ENCODE assay signal across 14 cellular contexts in genomic region chr2:3614743-3615142, GRCh38. TPM values are rescaled to one million over a fixed set of nuclear protein-coding genes. Genes with fewer than 3 reads are reported as not detected.
DNase-seq lines count a peak whose midpoint lies in the region; ATAC-seq, FAIRE-seq and TF ChIP-seq lines count a peak whose summit lies in the region.
"Not testable (repeated sequence)": the region's sequence is repeated elsewhere in the genome, so short reads cannot be mapped to it uniquely, and the experiment has no call there.
"Had no signal": no experiment of that assay in that cellular context is flagged by ENCODE, and none has a peak within 500 bp of the region (broad histone marks: within the 10 kb centered on the region; RNA-seq: fewer than 3 reads in every experiment).

No MANE protein-coding gene starts in this region.

- not testable (repeated sequence) for H2AFZ ChIP-seq in endothelial cell of umbilical vein (ENCODE audit: low read depth, low read length); HepG2 (ENCODE audit: low read length)

- not testable (repeated sequence) for TF ChIP-seq CTCF in endothelial cell of umbilical vein (IDR thresholded peaks at IDR 0.05; ENCODE audit: extremely low read depth in 1 of 2, insufficient read depth in 1 of 2, low read depth in 1 of 2, low read length in 2 of 2); HepG2 (CRISPR knock-in tag; IDR thresholded peaks at IDR 0.05)

- TF ChIP-seq POLR2A in endothelial cell of umbilical vein (IDR thresholded peaks at IDR 0.05; ENCODE audit: low read depth, low read length); HepG2 (IDR thresholded peaks at IDR 0.05; ENCODE audit: insufficient read depth in 1 of 2, low read depth in 2 of 2, low read length in 2 of 2): not testable (repeated sequence)

- H4K20me1 ChIP-seq in endothelial cell of umbilical vein (replicated peaks; ENCODE audit: control insufficient read depth, extremely low read depth, insufficient read depth, low read length); HepG2 (ENCODE audit: insufficient read depth, low read length): not testable (repeated sequence)

- not testable (repeated sequence) for H3K9ac ChIP-seq in endothelial cell of umbilical vein (replicated peaks; ENCODE audit: extremely low read depth, insufficient read depth, low read length); HepG2 (ENCODE audit: insufficient read depth, low read depth, low read length)

- not testable (repeated sequence) for H3K36me3 ChIP-seq in endothelial cell of umbilical vein (ENCODE audit: control insufficient read depth in 2 of 2, extremely low read depth in 1 of 2, insufficient read depth in 2 of 2, low read length in 2 of 2); HepG2 (replicated peaks in 1 of 2; ENCODE audit: control insufficient read depth in 1 of 2, insufficient read depth in 2 of 2, low read length in 2 of 2)

- not testable (repeated sequence) for H3K27me3 ChIP-seq in endothelial cell of umbilical vein (ENCODE audit: control insufficient read depth in 2 of 2, insufficient read depth in 2 of 2, low read length in 2 of 2); HepG2 (ENCODE audit: control insufficient read depth in 1 of 2, insufficient read depth in 2 of 2, low read length in 2 of 2)

- H3K27ac ChIP-seq in endothelial cell of umbilical vein (ENCODE audit: insufficient read depth, low read depth, low read length); HepG2 (ENCODE audit: extremely low read length, insufficient read depth, low read length): not testable (repeated sequence)

- not testable (repeated sequence) for BruUV-seq in endothelial cell of umbilical vein (replicated peaks; lab: Mats Ljungman, UMichigan); HepG2 (replicated peaks; lab: Mats Ljungman, UMichigan)

- intact Hi-C loops in endothelial cell of umbilical vein (cut with micrococcal nuclease); HepG2 (cut with micrococcal nuclease; ENCODE audit: unreplicated experiment): not testable (repeated sequence)

- FAIRE-seq in A204.1 (lab: Jason Lieb, UNC) (peak; percentile 30), G401.6 (lab: Jason Lieb, UNC) (peak; percentile 63), TTC549 (lab: Jason Lieb, UNC) (peak; percentile 40), colon (lab: Jason Lieb, UNC) (peak; percentile 75), endothelial cell of umbilical vein (lab: Jason Lieb, UNC) (peak; percentile 63), HepG2 (lab: Jason Lieb, UNC) (peak; percentile 8)

- in situ Hi-C loops in HepG2 (cut with HindIII; ENCODE audit: extremely low pct_ligation_motif_present, low pct_unique_long_range_greater_than_20kb) = not testable (repeated sequence)

- not testable (repeated sequence) for H3K4me2 ChIP-seq in endothelial cell of umbilical vein (ENCODE audit: insufficient read depth, low read length); HepG2 (ENCODE audit: low read depth, low read length)

- H3K9me1 ChIP-seq in endothelial cell of umbilical vein (replicated peaks; ENCODE audit: control insufficient read depth, extremely low read depth, insufficient read depth, low read length) = not testable (repeated sequence)

- H3K4me1 ChIP-seq in endothelial cell of umbilical vein (ENCODE audit: control insufficient read depth, extremely low read depth, insufficient read depth, low read length); HepG2 (ENCODE audit: insufficient read depth, low read length): not testable (repeated sequence)

- dilution Hi-C loops in endothelial cell of umbilical vein (cut with MboI; ENCODE audit: extremely low pct_ligation_motif_present, low sequenced_read_pairs) = not testable (repeated sequence)

- not testable (repeated sequence) for H3K4me3 ChIP-seq in endothelial cell of umbilical vein (replicated peaks in 1 of 3; ENCODE audit: insufficient read depth in 1 of 3, low read depth in 1 of 3, low read length in 3 of 3); HepG2 (replicated peaks in 1 of 3; ENCODE audit: insufficient read depth in 1 of 3, low read depth in 2 of 3, low read length in 3 of 3)

- not testable (repeated sequence) for TF ChIP-seq EP300 in HepG2 (IDR thresholded peaks at IDR 0.05; ENCODE audit: low read depth in 2 of 2, low read length in 2 of 2); HepG2 (CRISPR knock-in tag; IDR thresholded peaks at IDR 0.05; ENCODE audit: borderline replicate concordance)

- not testable (repeated sequence) for DNase-seq in endothelial cell of umbilical vein (ENCODE audit: low read depth, low spot score); HepG2 (ENCODE audit: low spot score)

- not testable (repeated sequence) for TF ChIP-seq RAD21 in HepG2 (CRISPR knock-in tag; IDR thresholded peaks at IDR 0.05)

- WGBS in HepG2 (ENCODE audit: low lambda C conversion rate) = 29% methylated on average over 2 of the region's 2 CpGs

- POLR2A ChIA-PET in endothelial cell of umbilical vein (lab: Charles Lee); HepG2 (lab: Yijun Ruan, JAX): not testable (repeated sequence)

- H3K9me3 ChIP-seq in endothelial cell of umbilical vein (replicated peaks; ENCODE audit: control insufficient read depth, insufficient read depth, low read length); HepG2 (ENCODE audit: low read length): not testable (repeated sequence)

- not testable (repeated sequence) for H3K79me2 ChIP-seq in endothelial cell of umbilical vein (ENCODE audit: control insufficient read depth, insufficient read depth, low read length); HepG2 (ENCODE audit: insufficient read depth, low read length)

- CTCF ChIA-PET in endothelial cell of umbilical vein (lab: Charles Lee); HepG2 (lab: Yijun Ruan, JAX; ENCODE audit: low intra/inter-chr PET ratio, low total read pairs): not testable (repeated sequence)

- not testable (repeated sequence) for ATAC-seq in HepG2

RNA-seq across cellular contexts. Expression of gene COLEC11, which starts 19.8 kb away (rescaled TPM):
- not detected in 2 replicates for total RNA-seq in endothelial cell of umbilical vein
- 0.15 and 0.19 TPM in 2 replicates for polyA plus RNA-seq in endothelial cell of umbilical vein
- 0.15 and 0.17 TPM in 2 replicates for polyA plus RNA-seq in endothelial cell of umbilical vein (2011; cell fraction: cytosol; rRNA removed)
- polyA plus RNA-seq in endothelial cell of umbilical vein (2011; cell fraction: nucleus; rRNA removed) = not detected in 2 replicates
- not detected in 2 replicates for polyA plus RNA-seq in endothelial cell of umbilical vein (2012)
- polyA minus RNA-seq in endothelial cell of umbilical vein = not detected in 2 replicates
- not detected for polyA minus RNA-seq in endothelial cell of umbilical vein (2011; cell fraction: cytosol; rRNA and poly(A)+ RNA removed)
- not detected in 2 replicates for polyA minus RNA-seq in endothelial cell of umbilical vein (2011; cell fraction: nucleus; rRNA and poly(A)+ RNA removed)
- 2.5 and 3.0 TPM in 2 replicates for total RNA-seq in HepG2 (2016; rRNA removed; fragmentation: Illumina TruSeq; extraction: Trizol)
- 1.2 and 1.9 TPM in 2 replicates for total RNA-seq in HepG2 (2016; cell fraction: cytosol; rRNA removed; fragmentation: Illumina TruSeq; extraction: Trizol; ENCODE audit: low read depth)
- 2.5 and 3.0 TPM in 2 replicates for total RNA-seq in HepG2 (2016; cell fraction: insoluble cytoplasmic fraction; rRNA removed; fragmentation: Illumina TruSeq; extraction: Trizol)
- total RNA-seq in HepG2 (2016; cell fraction: membrane; rRNA removed; fragmentation: Illumina TruSeq; extraction: Trizol) = 2.2 and 2.3 TPM in 2 replicates
- total RNA-seq in HepG2 (2016; cell fraction: nucleus; rRNA removed; fragmentation: Illumina TruSeq; extraction: Trizol) = 2.7 and 3.4 TPM in 2 replicates
- 1.5 and 2.6 TPM in 2 replicates for polyA plus RNA-seq in HepG2 (2011; rRNA removed)
- 2.8 TPM in 2 replicates for polyA plus RNA-seq in HepG2 (2011; cell fraction: cytosol; rRNA removed)
- polyA plus RNA-seq in HepG2 (2011; cell fraction: nucleus; rRNA removed) = 4.0 and 4.6 TPM in 2 replicates
- polyA plus RNA-seq in HepG2 (2012) = 1.6 and 1.9 TPM in 2 replicates
- 0.71 and 0.78 TPM in 2 replicates for polyA plus RNA-seq in HepG2 (2016; cell fraction: cytosol; fragmentation: Illumina TruSeq; extraction: Trizol; ENCODE audit: low read depth)
- 2.0 and 3.6 TPM in 2 replicates for polyA plus RNA-seq in HepG2 (2016; cell fraction: insoluble cytoplasmic fraction; fragmentation: Illumina TruSeq; extraction: Trizol; ENCODE audit: low read depth)
- polyA plus RNA-seq in HepG2 (2016; cell fraction: membrane; fragmentation: Illumina TruSeq; extraction: Trizol; ENCODE audit: low read depth) = 1.5 TPM in 2 replicates
- polyA plus RNA-seq in HepG2 (2016; cell fraction: nucleus; fragmentation: Illumina TruSeq; extraction: Trizol; ENCODE audit: insufficient read depth, low read depth) = 5.0 and 5.6 TPM in 2 replicates
- 1.8 TPM in 1 of 2 replicates, not detected in the other for polyA minus RNA-seq in HepG2 (2011; rRNA and poly(A)+ RNA removed; ENCODE audit: low replicate concordance)
- 0.69 and 1.3 TPM in 2 replicates for polyA minus RNA-seq in HepG2 (2011; cell fraction: cytosol; rRNA and poly(A)+ RNA removed)
- polyA minus RNA-seq in HepG2 (2011; cell fraction: nucleus; rRNA and poly(A)+ RNA removed) = 2.6 and 2.8 TPM in 2 replicates
- total RNA-seq: CD4-positive, alpha-beta memory T cell; CD4-positive, CD25-positive, alpha-beta regulatory T cell had no signal
- polyA plus RNA-seq: CD14-positive monocyte; CD4-positive, CD25-positive, alpha-beta regulatory T cell; CD8-positive, alpha-beta memory T cell had no signal

RNA-seq across cellular contexts. Expression of gene RPS7, which starts 39.7 kb away (rescaled TPM):
- total RNA-seq in endothelial cell of umbilical vein (1,506 and 1,544 TPM in 2 replicates), HepG2 (2016; rRNA removed; fragmentation: Illumina TruSeq; extraction: Trizol) (3,686 and 4,415 TPM in 2 replicates)
- polyA plus RNA-seq in endothelial cell of umbilical vein (712 and 1,210 TPM in 2 replicates), HepG2 (2011; rRNA removed) (3,283 and 4,040 TPM in 2 replicates)
- polyA plus RNA-seq in endothelial cell of umbilical vein (2011; cell fraction: cytosol; rRNA removed) = 1,730 and 1,737 TPM in 2 replicates
- polyA plus RNA-seq in endothelial cell of umbilical vein (2011; cell fraction: nucleus; rRNA removed) = 533 and 585 TPM in 2 replicates
- 1,981 and 2,150 TPM in 2 replicates for polyA plus RNA-seq in endothelial cell of umbilical vein (2012)
- polyA minus RNA-seq in endothelial cell of umbilical vein = 252 and 276 TPM in 2 replicates
- polyA minus RNA-seq in endothelial cell of umbilical vein (2011; cell fraction: cytosol; rRNA and poly(A)+ RNA removed) = 328 TPM
- polyA minus RNA-seq in endothelial cell of umbilical vein (2011; cell fraction: nucleus; rRNA and poly(A)+ RNA removed) = 72.1 and 75.3 TPM in 2 replicates
- 5,456 and 6,100 TPM in 2 replicates for total RNA-seq in HepG2 (2016; cell fraction: cytosol; rRNA removed; fragmentation: Illumina TruSeq; extraction: Trizol; ENCODE audit: low read depth)
- total RNA-seq in HepG2 (2016; cell fraction: insoluble cytoplasmic fraction; rRNA removed; fragmentation: Illumina TruSeq; extraction: Trizol) = 3,753 and 4,559 TPM in 2 replicates
- total RNA-seq in HepG2 (2016; cell fraction: membrane; rRNA removed; fragmentation: Illumina TruSeq; extraction: Trizol) = 7,013 and 7,026 TPM in 2 replicates
- 1,357 and 1,550 TPM in 2 replicates for total RNA-seq in HepG2 (2016; cell fraction: nucleus; rRNA removed; fragmentation: Illumina TruSeq; extraction: Trizol)
- polyA plus RNA-seq in HepG2 (2011; cell fraction: cytosol; rRNA removed) = 3,092 and 3,668 TPM in 2 replicates
- polyA plus RNA-seq in HepG2 (2011; cell fraction: nucleus; rRNA removed) = 687 and 772 TPM in 2 replicates
- 3,723 and 4,459 TPM in 2 replicates for polyA plus RNA-seq in HepG2 (2012)
- 5,030 and 5,352 TPM in 2 replicates for polyA plus RNA-seq in HepG2 (2016; cell fraction: cytosol; fragmentation: Illumina TruSeq; extraction: Trizol; ENCODE audit: low read depth)
- 4,110 and 4,812 TPM in 2 replicates for polyA plus RNA-seq in HepG2 (2016; cell fraction: insoluble cytoplasmic fraction; fragmentation: Illumina TruSeq; extraction: Trizol; ENCODE audit: low read depth)
- 6,339 and 6,476 TPM in 2 replicates for polyA plus RNA-seq in HepG2 (2016; cell fraction: membrane; fragmentation: Illumina TruSeq; extraction: Trizol; ENCODE audit: low read depth)
- 2,377 and 2,486 TPM in 2 replicates for polyA plus RNA-seq in HepG2 (2016; cell fraction: nucleus; fragmentation: Illumina TruSeq; extraction: Trizol; ENCODE audit: insufficient read depth, low read depth)
- 217 and 248 TPM in 2 replicates for polyA minus RNA-seq in HepG2 (2011; rRNA and poly(A)+ RNA removed; ENCODE audit: low replicate concordance)
- polyA minus RNA-seq in HepG2 (2011; cell fraction: cytosol; rRNA and poly(A)+ RNA removed) = 598 and 688 TPM in 2 replicates
- 243 and 285 TPM in 2 replicates for polyA minus RNA-seq in HepG2 (2011; cell fraction: nucleus; rRNA and poly(A)+ RNA removed)

RNA-seq across cellular contexts. Expression of gene ALLC, which starts 43.3 kb away (rescaled TPM):
- total RNA-seq in endothelial cell of umbilical vein = not detected in 2 replicates
- polyA plus RNA-seq in endothelial cell of umbilical vein = not detected in 2 replicates
- not detected in 2 replicates for polyA plus RNA-seq in endothelial cell of umbilical vein (2011; cell fraction: cytosol; rRNA removed)
- not detected in 2 replicates for polyA plus RNA-seq in endothelial cell of umbilical vein (2011; cell fraction: nucleus; rRNA removed)
- not detected in 2 replicates for polyA plus RNA-seq in endothelial cell of umbilical vein (2012)
- polyA minus RNA-seq in endothelial cell of umbilical vein = not detected in 2 replicates
- polyA minus RNA-seq in endothelial cell of umbilical vein (2011; cell fraction: cytosol; rRNA and poly(A)+ RNA removed) = not detected
- polyA minus RNA-seq in endothelial cell of umbilical vein (2011; cell fraction: nucleus; rRNA and poly(A)+ RNA removed) = not detected in 2 replicates
- total RNA-seq in HepG2 (2016; rRNA removed; fragmentation: Illumina TruSeq; extraction: Trizol) = 0.11 TPM in 1 of 2 replicates, not detected in the other
- total RNA-seq in HepG2 (2016; cell fraction: cytosol; rRNA removed; fragmentation: Illumina TruSeq; extraction: Trizol; ENCODE audit: low read depth) = 0.20 TPM in 1 of 2 replicates, not detected in the other
- total RNA-seq in HepG2 (2016; cell fraction: insoluble cytoplasmic fraction; rRNA removed; fragmentation: Illumina TruSeq; extraction: Trizol) = 0.19 TPM in 1 of 2 replicates, not detected in the other
- total RNA-seq in HepG2 (2016; cell fraction: membrane; rRNA removed; fragmentation: Illumina TruSeq; extraction: Trizol) = 0.14 TPM in 1 of 2 replicates, not detected in the other
- 0.25 and 0.43 TPM in 2 replicates for total RNA-seq in HepG2 (2016; cell fraction: nucleus; rRNA removed; fragmentation: Illumina TruSeq; extraction: Trizol)
- polyA plus RNA-seq in HepG2 (2011; rRNA removed) = 0.04 and 0.08 TPM in 2 replicates
- 0.03 TPM in 1 of 2 replicates, not detected in the other for polyA plus RNA-seq in HepG2 (2011; cell fraction: cytosol; rRNA removed)
- 0.07 and 0.16 TPM in 2 replicates for polyA plus RNA-seq in HepG2 (2011; cell fraction: nucleus; rRNA removed)
- polyA plus RNA-seq in HepG2 (2012) = not detected in 2 replicates
- polyA plus RNA-seq in HepG2 (2016; cell fraction: cytosol; fragmentation: Illumina TruSeq; extraction: Trizol; ENCODE audit: low read depth) = not detected in 2 replicates
- polyA plus RNA-seq in HepG2 (2016; cell fraction: insoluble cytoplasmic fraction; fragmentation: Illumina TruSeq; extraction: Trizol; ENCODE audit: low read depth) = 0.25 TPM in 1 of 2 replicates, not detected in the other
- polyA plus RNA-seq in HepG2 (2016; cell fraction: membrane; fragmentation: Illumina TruSeq; extraction: Trizol; ENCODE audit: low read depth) = 0.08 TPM in 1 of 2 replicates, not detected in the other
- polyA plus RNA-seq in HepG2 (2016; cell fraction: nucleus; fragmentation: Illumina TruSeq; extraction: Trizol; ENCODE audit: insufficient read depth, low read depth) = 0.92 and 1.3 TPM in 2 replicates
- polyA minus RNA-seq in HepG2 (2011; rRNA and poly(A)+ RNA removed; ENCODE audit: low replicate concordance) = not detected in 2 replicates
- not detected in 2 replicates for polyA minus RNA-seq in HepG2 (2011; cell fraction: cytosol; rRNA and poly(A)+ RNA removed)
- 0.39 TPM in 1 of 2 replicates, not detected in the other for polyA minus RNA-seq in HepG2 (2011; cell fraction: nucleus; rRNA and poly(A)+ RNA removed)
- total RNA-seq: A172; A673; CD4-positive, alpha-beta memory T cell; CD4-positive, CD25-positive, alpha-beta regulatory T cell; CD8-positive, alpha-beta memory T cell; GM12878 had no signal
- polyA plus RNA-seq: AG04450; CD14-positive monocyte; CD4-positive, alpha-beta memory T cell; CD4-positive, CD25-positive, alpha-beta regulatory T cell; CD8-positive, alpha-beta memory T cell had no signal

RNA-seq across cellular contexts. Expression of gene RNASEH1, which starts 56.6 kb away (rescaled TPM):
- total RNA-seq in endothelial cell of umbilical vein (30.8 and 31.4 TPM in 2 replicates), HepG2 (2016; rRNA removed; fragmentation: Illumina TruSeq; extraction: Trizol) (57.2 and 57.4 TPM in 2 replicates)
- polyA plus RNA-seq in endothelial cell of umbilical vein (8.3 and 12.8 TPM in 2 replicates), HepG2 (2011; rRNA removed) (12.7 and 14.5 TPM in 2 replicates)
- polyA plus RNA-seq in endothelial cell of umbilical vein (2011; cell fraction: cytosol; rRNA removed) = 15.5 and 17.7 TPM in 2 replicates
- 10.7 and 14.4 TPM in 2 replicates for polyA plus RNA-seq in endothelial cell of umbilical vein (2011; cell fraction: nucleus; rRNA removed)
- polyA plus RNA-seq in endothelial cell of umbilical vein (2012) = 26.7 and 36.1 TPM in 2 replicates
- polyA minus RNA-seq in endothelial cell of umbilical vein = 10.6 and 12.7 TPM in 2 replicates
- 16.5 TPM for polyA minus RNA-seq in endothelial cell of umbilical vein (2011; cell fraction: cytosol; rRNA and poly(A)+ RNA removed)
- 6.1 and 6.9 TPM in 2 replicates for polyA minus RNA-seq in endothelial cell of umbilical vein (2011; cell fraction: nucleus; rRNA and poly(A)+ RNA removed)
- 73.8 and 75.1 TPM in 2 replicates for total RNA-seq in HepG2 (2016; cell fraction: cytosol; rRNA removed; fragmentation: Illumina TruSeq; extraction: Trizol; ENCODE audit: low read depth)
- 56.9 and 57.3 TPM in 2 replicates for total RNA-seq in HepG2 (2016; cell fraction: insoluble cytoplasmic fraction; rRNA removed; fragmentation: Illumina TruSeq; extraction: Trizol)
- total RNA-seq in HepG2 (2016; cell fraction: membrane; rRNA removed; fragmentation: Illumina TruSeq; extraction: Trizol) = 90.4 and 92.3 TPM in 2 replicates
- 37.2 and 39.3 TPM in 2 replicates for total RNA-seq in HepG2 (2016; cell fraction: nucleus; rRNA removed; fragmentation: Illumina TruSeq; extraction: Trizol)
- polyA plus RNA-seq in HepG2 (2011; cell fraction: cytosol; rRNA removed) = 12.8 and 14.0 TPM in 2 replicates
- polyA plus RNA-seq in HepG2 (2011; cell fraction: nucleus; rRNA removed) = 10.4 and 11.6 TPM in 2 replicates
- polyA plus RNA-seq in HepG2 (2012) = 21.0 and 21.2 TPM in 2 replicates
- polyA plus RNA-seq in HepG2 (2016; cell fraction: cytosol; fragmentation: Illumina TruSeq; extraction: Trizol; ENCODE audit: low read depth) = 75.3 and 82.0 TPM in 2 replicates
- polyA plus RNA-seq in HepG2 (2016; cell fraction: insoluble cytoplasmic fraction; fragmentation: Illumina TruSeq; extraction: Trizol; ENCODE audit: low read depth) = 46.3 and 47.8 TPM in 2 replicates
- polyA plus RNA-seq in HepG2 (2016; cell fraction: membrane; fragmentation: Illumina TruSeq; extraction: Trizol; ENCODE audit: low read depth) = 68.9 and 69.5 TPM in 2 replicates
- polyA plus RNA-seq in HepG2 (2016; cell fraction: nucleus; fragmentation: Illumina TruSeq; extraction: Trizol; ENCODE audit: insufficient read depth, low read depth) = 43.7 and 45.2 TPM in 2 replicates
- polyA minus RNA-seq in HepG2 (2011; rRNA and poly(A)+ RNA removed; ENCODE audit: low replicate concordance) = 10.4 and 15.6 TPM in 2 replicates
- polyA minus RNA-seq in HepG2 (2011; cell fraction: cytosol; rRNA and poly(A)+ RNA removed) = 11.1 and 12.0 TPM in 2 replicates
- 17.3 and 19.1 TPM in 2 replicates for polyA minus RNA-seq in HepG2 (2011; cell fraction: nucleus; rRNA and poly(A)+ RNA removed)
